Comparison of ENCODE assay signal across 7 cellular contexts in the genomic region with DNA sequence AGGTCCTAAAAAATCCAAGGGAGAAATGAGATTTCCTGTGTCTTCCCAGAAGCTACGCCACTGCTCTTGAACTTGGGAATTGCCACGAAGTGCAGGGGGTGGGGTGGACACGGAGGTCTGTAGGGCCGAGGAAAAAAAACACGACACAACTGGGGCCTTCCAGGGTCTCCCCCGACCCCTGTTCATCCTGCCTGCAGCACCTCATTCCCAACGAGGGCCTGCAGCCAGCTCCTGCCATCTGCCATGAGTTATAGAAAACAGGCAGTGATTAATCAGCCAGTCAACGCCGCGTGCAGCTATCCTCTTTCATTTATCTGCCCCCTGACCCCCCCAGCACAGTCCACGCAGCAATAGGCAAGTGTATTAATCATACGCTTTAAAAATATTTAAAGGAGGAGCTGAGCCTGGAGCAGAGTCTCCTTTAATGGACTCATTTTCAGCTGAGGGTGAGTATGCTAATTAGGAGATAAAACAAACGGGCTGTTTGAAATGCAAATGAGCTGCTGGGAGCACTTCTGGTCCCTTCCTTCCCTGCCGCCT.
DNase-seq lines count a peak whose midpoint lies in the region; ATAC-seq and TF ChIP-seq lines count a peak whose summit lies in the region.

No MANE protein-coding gene starts in this region.

- H3K9ac ChIP-seq in neural cell (ENCODE audit: low read length), result no peak overlapping the region

- H3K4me3 ChIP-seq in neural cell (ENCODE audit: low read length), result no peak overlapping the region

- TF ChIP-seq RAD21 in neural cell (conservative IDR thresholded peaks at IDR 0.05), result no peak

- no peak overlapping the region for H2AFZ ChIP-seq in neural cell (ENCODE audit: low read depth, low read length)

- H3K36me3 ChIP-seq in neural cell (ENCODE audit: insufficient read depth, low read length), result no peaks in the 10 kb centered on the region

- H3F3A ChIP-seq in neural cell (ENCODE audit: insufficient read depth, low read length, poor library complexity, severe bottlenecking), result no peaks in the 10 kb centered on the region

- H4K20me1 ChIP-seq in neural cell (ENCODE audit: insufficient read depth), result no peaks in the 10 kb centered on the region

- ATAC-seq in GM21529 (IDR thresholded peaks at IDR 0.05; ENCODE audit: unreplicated experiment), result no peak

- DNase-seq in ELF-1 (ENCODE audit: low read depth, low spot score) (peak; percentile 98), HK-2 (ENCODE audit: unreplicated experiment) (peak; percentile 90), OCI-M1 (lab: John Stamatoyannopoulos, UW) (peak; percentile 95)
- no peak for DNase-seq in stimulated activated naive CD4-positive, alpha-beta T cell treated with Interleukin-2 at 50 U/mL for 16 hours (lab: John Stamatoyannopoulos, UW)

- TF ChIP-seq EP300 in neural cell (conservative IDR thresholded peaks at IDR 0.05; ENCODE audit: poor library complexity, severe bottlenecking), result no peak

- H3K9me3 ChIP-seq in neural cell (ENCODE audit: low read length), result no peaks in the 10 kb centered on the region

- H3K4me2 ChIP-seq in neural cell (ENCODE audit: low read length), result peak overlapping the region; percentile 35

- no peaks in the 10 kb centered on the region for H3K79me2 ChIP-seq in neural cell (replicated peaks; ENCODE audit: insufficient read depth, low read length)

- H3K27ac ChIP-seq in cingulate gyrus (ENCODE audit: low read depth, low read length), result peak overlapping the region; percentile 25
- H3K27ac ChIP-seq in neural cell (ENCODE audit: low read length), result no peak overlapping the region

- no peaks in the 10 kb centered on the region for H3K9me2 ChIP-seq in neural cell (ENCODE audit: insufficient read depth, low read length)

- peaks cover 11% of the 10 kb centered on the region for H3K27me3 ChIP-seq in neural cell (ENCODE audit: insufficient read depth, low read depth, low read length)

- TF ChIP-seq CTCF in neural cell (IDR thresholded peaks at IDR 0.05; ENCODE audit: poor library complexity, severe bottlenecking), result no peak

TF ChIP-seq in neural cell, 6 proteins besides CTCF, POLR2A, EP300 and RAD21:
- peak; percentile 24 for TF ChIP-seq POLR2AphosphoS5 (IDR thresholded peaks at IDR 0.05)
- TF ChIP-seq EZH2 (IDR thresholded peaks at IDR 0.05; ENCODE audit: borderline replicate concordance, insufficient read depth, low read length, poor library complexity, severe bottlenecking), result no peak
